Comparison of ENCODE assay signal across 7 cellular contexts in genomic region chr22:28600546-28601143, GRCh38.
A peak's percentile ranks its signal among the peaks of the same experiment; 100 is the strongest.
DNase-seq lines count a peak whose midpoint lies in the region; TF ChIP-seq lines count a peak whose summit lies in the region.

No MANE protein-coding gene starts in this region.

- no peak overlapping the region for H3K4me2 ChIP-seq in parathyroid adenoma (ENCODE audit: low read length)

- peak; percentile 37 for DNase-seq in GM10248 (ENCODE audit: extremely low spot score)
- DNase-seq in NCI-H1092 (lab: John Stamatoyannopoulos, UW) = peak; percentile 30
- DNase-seq in SK-N-MC (ENCODE audit: low read depth, low spot score) = peak; percentile 67
- DNase-seq in fibroblast of the aortic adventitia (ENCODE audit: low read depth) = peak; percentile 84
- no peak for DNase-seq in GOT3 (lab: John Stamatoyannopoulos, UW)
- DNase-seq in occipital lobe (lab: John Stamatoyannopoulos, UW) = no peak

- no peak overlapping the region for H3K4me3 ChIP-seq in SK-N-MC
- no peak overlapping the region for H3K4me3 ChIP-seq in fibroblast of the aortic adventitia (ENCODE audit: low read depth, low read length)
- H3K4me3 ChIP-seq in parathyroid adenoma (ENCODE audit: low read depth, low read length) = no peak overlapping the region

- H3K27ac ChIP-seq in SK-N-MC = no peak overlapping the region
- H3K27ac ChIP-seq in parathyroid adenoma = no peak overlapping the region

- H3K36me3 ChIP-seq in SK-N-MC (ENCODE audit: insufficient read depth, low read length) = no peaks in the 10 kb centered on the region
- no peaks in the 10 kb centered on the region for H3K36me3 ChIP-seq in parathyroid adenoma (ENCODE audit: control insufficient read depth, insufficient read depth, low read length)

- H3K4me1 ChIP-seq in parathyroid adenoma = no peaks in the 10 kb centered on the region

- no peaks in the 10 kb centered on the region; the same call in 1 of the 2 replicates for H3K9me3 ChIP-seq in SK-N-MC (ENCODE audit: low read depth, low read length)
- H3K9me3 ChIP-seq in parathyroid adenoma (ENCODE audit: control insufficient read depth, low read length) = no peaks in the 10 kb centered on the region

- H3K79me2 ChIP-seq in parathyroid adenoma = no peaks in the 10 kb centered on the region

- CTCF ChIA-PET in GM10248 (lab: Yijun Ruan, JAX) = interaction anchor here (0.9 to 3.8 kb wide), 35 partner anchors 9 to 717 kb away, joined by 3 to 79 read pairs (median 5); partner anchors contain the start of gene CCDC117

- H3K9ac ChIP-seq in SK-N-MC (ENCODE audit: insufficient read length) (no peak overlapping the region), parathyroid adenoma (no peak overlapping the region)

- no peaks in the 10 kb centered on the region for H3K27me3 ChIP-seq in parathyroid adenoma (ENCODE audit: control insufficient read depth, insufficient read depth, low read length)

- no peak overlapping the region for H2AFZ ChIP-seq in parathyroid adenoma

- POLR2A ChIA-PET in GM10248 (lab: Yijun Ruan, JAX) = interaction anchor here (0.6 to 1.1 kb wide), 2 partner anchors 200 to 553 kb away, joined by 3 to 4 read pairs; partner anchors contain the start of gene XBP1

- TF ChIP-seq CTCF in GM10248 (IDR thresholded peaks at IDR 0.05; ENCODE audit: control extremely low read depth, extremely low read depth, low read depth, missing control alignments) (peak; percentile 45), fibroblast of the aortic adventitia (IDR thresholded peaks at IDR 0.05; ENCODE audit: insufficient read depth, low read length) (peak; percentile 30), parathyroid adenoma (IDR thresholded peaks at IDR 0.05) (peak; percentile 37)

Comparison
In these comparisons a context has a peak if more than half of its experiments do, and no peak if none do; other contexts are left out.
1. DNase-seq: peak in GM10248 (single experiment), NCI-H1092 (single experiment), SK-N-MC (single experiment) and fibroblast of the aortic adventitia (single experiment); none in GOT3 (single experiment) and occipital lobe (single experiment).
2. Peak in every context shown above with its lines, with median percentiles within 50 percentile points of each other: CTCF ChIP-seq.